12 cellular contexts compared by ENCODE assay signal in genomic region chr10:126240483-126240882, GRCh38.
A peak's percentile ranks its signal among the peaks of the same experiment; 100 is the strongest.
DNase-seq lines count a peak whose midpoint lies in the region; ATAC-seq and TF ChIP-seq lines count a peak whose summit lies in the region.
"Had no signal": no experiment of that assay in that cellular context is flagged by ENCODE, and none has a peak within 500 bp of the region (broad histone marks: within the 10 kb centered on the region; RNA-seq: fewer than 3 reads in every experiment).

No MANE protein-coding gene starts in this region.

- H3K4me1 ChIP-seq in neural progenitor cell = peaks cover 16% of the 10 kb centered on the region

- H3K9me3 Mint-ChIP-seq in neural progenitor cell (no peaks in the 10 kb centered on the region), HFFc6 (no peaks in the 10 kb centered on the region), CD14-positive monocyte (peaks cover 0 to 2% (median 2%) of the 10 kb centered on the region in 7 donors)
- H3K9me3 Mint-ChIP-seq in activated naive CD8-positive, alpha-beta T cell treated with anti-CD3 and anti-CD28 coated beads, Interleukin-2, amount 50 U/mL, for 24 hours = peaks cover 13% of the 10 kb centered on the region

- H3F3A ChIP-seq in neural progenitor cell (ENCODE audit: low read depth) = no peaks in the 10 kb centered on the region

- H3K79me2 ChIP-seq in neural progenitor cell (ENCODE audit: low read depth) = no peaks in the 10 kb centered on the region

- TF ChIP-seq CTCF in dorsolateral prefrontal cortex (IDR thresholded peaks at IDR 0.05 in 54 of 56, conservative IDR thresholded peaks at IDR 0.05 in 2 of 56; ENCODE audit: low read depth in 1 of 56, partially characterized antibody in 56 of 56) (no peak), neural progenitor cell (IDR thresholded peaks at IDR 0.05) (no peak), HFFc6 (IDR thresholded peaks at IDR 0.05) (no peak), CD14-positive monocyte (IDR thresholded peaks at IDR 0.05) (no peak)

- H4K20me1 ChIP-seq in neural progenitor cell (ENCODE audit: low read depth) = no peaks in the 10 kb centered on the region

- no peak overlapping the region for H3K4me2 ChIP-seq in neural progenitor cell

- no peaks in the 10 kb centered on the region for H3K9me3 ChIP-seq in neural progenitor cell (ENCODE audit: low read depth)

- H3K4me3 Mint-ChIP-seq in neural progenitor cell (no peak overlapping the region), HFFc6 (no peak overlapping the region), CD14-positive monocyte (no peak overlapping the region)
- H3K4me3 Mint-ChIP-seq in activated naive CD8-positive, alpha-beta T cell treated with anti-CD3 and anti-CD28 coated beads, Interleukin-2, amount 50 U/mL, for 24 hours = no peak overlapping the region

- H3K27me3 ChIP-seq in dorsolateral prefrontal cortex (no peaks in the 10 kb centered on the region), neural progenitor cell (no peaks in the 10 kb centered on the region)

- H3K27ac ChIP-seq in dorsolateral prefrontal cortex (peak overlapping the region in 57 of 59 donors; percentile 13 to 89 (median 76)), neural progenitor cell (no peak overlapping the region)

- no peak for ATAC-seq in activated naive CD8-positive, alpha-beta T cell treated with anti-CD3 and anti-CD28 coated beads, Interleukin-2, amount 50 U/mL, for 24 hours

- H3K36me3 ChIP-seq in neural progenitor cell = no peaks in the 10 kb centered on the region

- no peaks in the 10 kb centered on the region for H3K36me3 Mint-ChIP-seq in neural progenitor cell
- H3K36me3 Mint-ChIP-seq in HFFc6 (ENCODE audit: low read depth) = no peaks in the 10 kb centered on the region
- no peaks in the 10 kb centered on the region for H3K36me3 Mint-ChIP-seq in CD14-positive monocyte
- H3K36me3 Mint-ChIP-seq in activated naive CD8-positive, alpha-beta T cell treated with anti-CD3 and anti-CD28 coated beads, Interleukin-2, amount 50 U/mL, for 24 hours (ENCODE audit: low read depth) = no peaks in the 10 kb centered on the region

- H3K27ac Mint-ChIP-seq in neural progenitor cell (peak overlapping the region; percentile 10), HFFc6 (no peak overlapping the region), CD14-positive monocyte (peak overlapping the region in 1 of 7 donors; percentile 17)
- H3K27ac Mint-ChIP-seq in activated naive CD8-positive, alpha-beta T cell treated with anti-CD3 and anti-CD28 coated beads, Interleukin-2, amount 50 U/mL, for 24 hours = no peak overlapping the region

- H3K4me1 Mint-ChIP-seq in neural progenitor cell (peaks cover 23% of the 10 kb centered on the region), HFFc6 (ENCODE audit: low read depth) (peaks cover 6% of the 10 kb centered on the region; the same call in 1 of the 2 replicates), CD14-positive monocyte (no peaks in the 10 kb centered on the region)
- no peaks in the 10 kb centered on the region for H3K4me1 Mint-ChIP-seq in activated naive CD8-positive, alpha-beta T cell treated with anti-CD3 and anti-CD28 coated beads, Interleukin-2, amount 50 U/mL, for 24 hours

- H3K9ac ChIP-seq in neural progenitor cell = no peak overlapping the region

- no peak overlapping the region for H2AFZ ChIP-seq in neural progenitor cell (replicated peaks)

- H3K27me3 Mint-ChIP-seq in neural progenitor cell (ENCODE audit: insufficient read depth, low read depth) (no peaks in the 10 kb centered on the region), HFFc6 (ENCODE audit: insufficient read depth) (no peaks in the 10 kb centered on the region), CD14-positive monocyte (ENCODE audit: low read depth in 3 of 3) (peaks cover 0 to 2% (median 0%) of the 10 kb centered on the region in 3 donors)
- peaks cover 2% of the 10 kb centered on the region for H3K27me3 Mint-ChIP-seq in activated naive CD8-positive, alpha-beta T cell treated with anti-CD3 and anti-CD28 coated beads, Interleukin-2, amount 50 U/mL, for 24 hours

- H3K4me3 ChIP-seq in dorsolateral prefrontal cortex (no peak overlapping the region), neural progenitor cell (no peak overlapping the region)

- DNase-seq in COLO668 (lab: John Stamatoyannopoulos, UW; ENCODE audit: unreplicated experiment) = peak; percentile 33
- peak; percentile 24 for DNase-seq in NCI-H2196 (lab: John Stamatoyannopoulos, UW; ENCODE audit: unreplicated experiment)
- DNase-seq in dorsolateral prefrontal cortex = peak in 6 of 10 donors; percentile 40 to 72 (median 62)
- peak; percentile 37 for DNase-seq in neural progenitor cell (ENCODE audit: low spot score)
- no peak for DNase-seq in DMS 273 (lab: John Stamatoyannopoulos, UW; ENCODE audit: unreplicated experiment)
- DNase-seq in HFFc6 = no peak
- DNase-seq in CD14-positive monocyte (ENCODE audit: low spot score) = no peak
- no peak for DNase-seq in activated naive CD8-positive, alpha-beta T cell treated with anti-CD3 and anti-CD28 coated beads, Interleukin-2, amount 50 U/mL, for 24 hours
- DNase-seq: EL; left cardiac atrium; NCI-H1048; NK-92 treated with Interleukin-12 subunit alpha and Interleukin-12 subunit beta, amount 100 ng/mL, for 24 hours had no signal

- intact Hi-C loops in dorsolateral prefrontal cortex (cut with DNase I) (loop anchor here (2.0 to 10.0 kb wide), 3 partner anchors 144 to 178 kb away; partner anchors contain the start of gene ADAM12 (in 1 of the 2)), CD14-positive monocyte (cut with micrococcal nuclease) (no loop called here)

Comparison
In these comparisons a context has a peak if more than half of its experiments do, and no peak if none do; other contexts are left out.
1. DNase-seq: peak in COLO668 (single experiment), NCI-H2196 (single experiment), dorsolateral prefrontal cortex (6 of 10) and neural progenitor cell (single experiment); none in DMS 273 (single experiment), HFFc6 (single experiment), CD14-positive monocyte (single experiment) and activated naive CD8-positive, alpha-beta T cell treated with anti-CD3 and anti-CD28 coated beads, Interleukin-2, amount 50 U/mL, for 24 hours (single experiment).
2. intact Hi-C loops: an anchor here in dorsolateral prefrontal cortex (2.0 to 10.0 kb wide); none called in CD14-positive monocyte.